In the genomic region with DNA sequence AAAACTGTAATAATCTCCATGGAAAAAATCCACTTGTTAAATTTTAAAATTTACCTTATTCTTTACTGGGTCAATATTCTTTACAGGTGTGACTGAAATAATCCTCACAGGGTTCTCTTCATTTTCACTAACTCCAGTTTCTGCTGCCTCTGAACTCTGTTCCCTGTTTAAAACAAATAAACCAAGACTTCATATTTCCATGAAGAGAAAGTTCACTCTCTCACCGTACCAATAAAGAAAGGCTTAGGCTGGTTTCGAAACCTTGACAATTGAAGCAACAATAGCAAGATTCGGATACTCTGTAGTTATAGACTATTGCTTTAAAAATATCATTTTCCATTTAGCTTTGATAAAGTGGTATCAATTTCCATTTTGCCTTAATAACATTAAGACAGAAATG, we compare ENCODE assay signal across 27 cellular contexts.
"Had no signal": no experiment of that assay in that cellular context is flagged by ENCODE, and none has a peak within 500 bp of the region (broad histone marks: within the 10 kb centered on the region; RNA-seq: fewer than 3 reads in every experiment).

No MANE protein-coding gene starts in this region.

- H3K4me3 Mint-ChIP-seq: dendritic cell treated with granulocyte-macrophage colony-stimulating factor and Interleukin-4, amounts not matched to agents 40 ng/mL and 50 ng/mL, for 4 days; effector memory CD8-positive, alpha-beta T cell; endodermal cell; immature natural killer cell; mesothelial cell of epicardium; naive B cell had no signal

- H3K27me3 Mint-ChIP-seq: dendritic cell treated with granulocyte-macrophage colony-stimulating factor and Interleukin-4, amounts not matched to agents 40 ng/mL and 50 ng/mL, for 4 days; effector memory CD8-positive, alpha-beta T cell; naive B cell had no signal

- H3K9me3 ChIP-seq: colonic mucosa, esophagus muscularis mucosa, gastroesophageal sphincter, heart left ventricle, left lung, lower lobe of right lung, mucosa of descending colon had no signal

- H3K9me3 Mint-ChIP-seq: dendritic cell treated with granulocyte-macrophage colony-stimulating factor and Interleukin-4, amounts not matched to agents 40 ng/mL and 50 ng/mL, for 4 days; effector memory CD8-positive, alpha-beta T cell; endodermal cell; immature natural killer cell; mesothelial cell of epicardium; naive B cell had no signal

- H3K36me3 ChIP-seq: colonic mucosa had no signal

- H3K27ac ChIP-seq: colonic mucosa, esophagus muscularis mucosa, foreskin keratinocyte, gastroesophageal sphincter, heart left ventricle, hepatocyte, left lung, lower lobe of right lung had no signal

- H3K4me3 ChIP-seq: colonic mucosa, esophagus muscularis mucosa, gastroesophageal sphincter, heart left ventricle, hepatocyte, left lung, lower lobe of right lung, mucosa of descending colon had no signal

- ATAC-seq: effector memory CD8-positive, alpha-beta T cell; foreskin keratinocyte; gastroesophageal sphincter; heart left ventricle; left colon; left lung; left ventricle myocardium superior; lower lobe of right lung; mucosa of descending colon had no signal

- H3K27me3 ChIP-seq: colonic mucosa, esophagus muscularis mucosa, foreskin keratinocyte, gastroesophageal sphincter, heart left ventricle, hepatocyte, left lung had no signal

- H3K4me1 Mint-ChIP-seq: endodermal cell, immature natural killer cell, mesothelial cell of epicardium, naive B cell had no signal

- H3K4me1 ChIP-seq: colonic mucosa, esophagus muscularis mucosa, foreskin keratinocyte, gastroesophageal sphincter, heart left ventricle, left lung, lower lobe of right lung had no signal

- FAIRE-seq: endometrium, endothelial cell of umbilical vein, frontal cortex, kidney had no signal

- DNase-seq: colonic mucosa; cortex of kidney; effector CD8-positive, alpha-beta T cell; effector memory CD8-positive, alpha-beta T cell; endodermal cell; foreskin keratinocyte; heart left ventricle; hypothalamus; immature natural killer cell; islet precursor cell; kidney; kidney glomerular epithelial cell; left colon; left lung; left ventricle myocardium superior; lower lobe of right lung; mesenchymal stem cell; mucosa of descending colon; naive B cell had no signal

- H2AFZ ChIP-seq: hepatocyte had no signal

- H3K4me2 ChIP-seq: hepatocyte had no signal

- H3K27ac Mint-ChIP-seq: dendritic cell treated with granulocyte-macrophage colony-stimulating factor and Interleukin-4, amounts not matched to agents 40 ng/mL and 50 ng/mL, for 4 days; endodermal cell; immature natural killer cell; mesothelial cell of epicardium; naive B cell had no signal
